In the genomic region with DNA sequence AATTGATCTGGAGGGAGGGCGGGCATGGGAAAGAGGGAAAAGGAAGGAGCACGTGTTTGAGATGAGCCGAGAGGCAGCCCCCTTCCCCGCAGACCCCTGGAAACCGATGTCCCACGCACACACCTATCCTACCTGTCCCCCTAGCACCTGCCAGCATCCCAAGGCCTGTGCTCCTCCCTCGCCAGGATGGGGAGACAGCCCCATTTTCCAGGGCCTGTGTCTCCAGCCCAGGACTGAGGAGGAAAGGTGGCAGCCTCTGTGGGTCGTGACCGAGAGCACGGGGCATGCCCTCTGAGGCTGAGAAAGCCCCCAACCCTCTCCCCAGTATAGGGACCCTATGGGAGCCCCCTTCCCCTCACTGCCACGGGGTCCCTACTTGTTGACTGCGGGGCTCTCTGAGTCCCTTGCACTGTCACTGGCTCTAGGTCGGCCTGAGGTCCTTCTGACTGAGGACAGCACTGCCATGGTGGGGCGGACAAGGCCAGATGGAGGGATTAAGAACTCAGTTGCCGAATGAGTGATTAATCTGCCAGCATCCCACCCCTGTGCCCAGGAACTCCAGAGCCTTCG, we compare ENCODE assay signal across 32 cellular contexts. TPM values are rescaled to one million over a fixed set of nuclear protein-coding genes. Genes with fewer than 3 reads are reported as not detected.
"Had no signal": no experiment of that assay in that cellular context is flagged by ENCODE, and none has a peak within 500 bp of the region (broad histone marks: within the 10 kb centered on the region; RNA-seq: fewer than 3 reads in every experiment).

No MANE protein-coding gene starts in this region.

- H3K27ac ChIP-seq: brain microvascular endothelial cell, esophagus squamous epithelium, heart right ventricle, right lobe of liver, upper lobe of left lung had no signal

- DNase-seq: activated CD4-positive, alpha-beta memory T cell treated with anti-CD3 and anti-CD28 coated beads, Interleukin-2, amount 10 ng/mL, durations not matched to agents 7 days and 5 days; activated CD4-positive, alpha-beta T cell treated with anti-CD3 and anti-CD28 coated beads, Interleukin-2, amount 10 ng/mL, durations not matched to agents 24 days and 14 days; activated naive CD4-positive, alpha-beta T cell treated with anti-CD3 and anti-CD28 coated beads for 36 hours; activated T-cell treated with anti-CD3 and anti-CD28 coated beads, Interleukin-2, amount 50 U/mL, for 48 hours; amniotic stem cell; brain microvascular endothelial cell; caudate nucleus; esophagus squamous epithelium; foreskin melanocyte; heart right ventricle; kidney glomerular epithelial cell; mesendoderm; mucosa of descending colon; small intestine; stimulated activated CD4-positive, alpha-beta T cell treated with anti-CD3 and anti-CD28 coated beads, Interleukin-1b, Interleukin-23, amount 100 ng/mL, for 48 hours; stimulated activated CD4-positive, alpha-beta T cell treated with anti-CD3 and anti-CD28 coated beads, Interleukin-4, amount 100 ng/mL, for 4 hours; stimulated activated CD8-positive, alpha-beta memory T cell treated with anti-CD3 and anti-CD28 coated beads, Interleukin-4, amount 100 ng/mL, for 48 hours; stimulated activated naive CD8-positive, alpha-beta T cell treated with anti-CD3 and anti-CD28 coated beads, Interleukin-15, amount 100 ng/mL, for 72 hours; substantia nigra had no signal

- H3K4me3 ChIP-seq: esophagus squamous epithelium, heart right ventricle, lung, mucosa of descending colon, right lobe of liver, upper lobe of left lung had no signal

- FAIRE-seq: astrocyte, small intestine had no signal

- ATAC-seq: heart right ventricle; left lobe of liver; mucosa of descending colon; right lobe of liver; stimulated activated memory B cell treated with anti-CD40 and anti-IgM and Interleukin-4, amounts not matched to agents 10 μg/mL and 1 μg/mL and 100 μg/mL, for 72 hours; stimulated activated naive CD8-positive, alpha-beta T cell treated with anti-CD3 and anti-CD28 coated beads, Interleukin-15, amount 100 ng/mL, for 72 hours had no signal

- H3K9me3 ChIP-seq: esophagus squamous epithelium, heart right ventricle, mucosa of descending colon, right lobe of liver, upper lobe of left lung had no signal

- H3K27me3 ChIP-seq: brain microvascular endothelial cell, esophagus squamous epithelium, right lobe of liver, upper lobe of left lung had no signal

- H3K36me3 ChIP-seq: brain microvascular endothelial cell, esophagus squamous epithelium, heart right ventricle, right lobe of liver, upper lobe of left lung had no signal

- H3K4me1 ChIP-seq: esophagus squamous epithelium, heart right ventricle, right lobe of liver, upper lobe of left lung had no signal

RNA-seq across cellular contexts. Expression of a gene that starts 26.2 kb away (rescaled TPM):
- total RNA-seq: activated CD4-positive, alpha-beta memory T cell treated with anti-CD3 and anti-CD28 coated beads, Interleukin-2, amount 10 ng/mL, durations not matched to agents 7 days and 5 days; activated CD4-positive, alpha-beta T cell treated with anti-CD3 and anti-CD28 coated beads, Interleukin-2, amount 10 ng/mL, durations not matched to agents 24 days and 14 days; activated naive CD4-positive, alpha-beta T cell treated with anti-CD3 and anti-CD28 coated beads for 36 hours; astrocyte; glomerular endothelial cell; left lobe of liver; mucosa of descending colon; myocyte; natural killer cell treated with Interleukin-12 subunit alpha and Interleukin-12 subunit beta and Interleukin-15 and Interleukin-18, amount 100 ng/mL, for 72 hours; osteocyte; progenitor cell of endocrine pancreas; renal cortical epithelial cell; right lobe of liver; T-helper 1 cell treated with Interleukin-12 subunit alpha and Interleukin-12 subunit beta and Interleukin-4 antibody, amounts not matched to agents 30 ng/mL and 1 ng/mL, for 36 hours had no signal
